Comparison of ENCODE assay signal across 8 cellular contexts in the genomic region with DNA sequence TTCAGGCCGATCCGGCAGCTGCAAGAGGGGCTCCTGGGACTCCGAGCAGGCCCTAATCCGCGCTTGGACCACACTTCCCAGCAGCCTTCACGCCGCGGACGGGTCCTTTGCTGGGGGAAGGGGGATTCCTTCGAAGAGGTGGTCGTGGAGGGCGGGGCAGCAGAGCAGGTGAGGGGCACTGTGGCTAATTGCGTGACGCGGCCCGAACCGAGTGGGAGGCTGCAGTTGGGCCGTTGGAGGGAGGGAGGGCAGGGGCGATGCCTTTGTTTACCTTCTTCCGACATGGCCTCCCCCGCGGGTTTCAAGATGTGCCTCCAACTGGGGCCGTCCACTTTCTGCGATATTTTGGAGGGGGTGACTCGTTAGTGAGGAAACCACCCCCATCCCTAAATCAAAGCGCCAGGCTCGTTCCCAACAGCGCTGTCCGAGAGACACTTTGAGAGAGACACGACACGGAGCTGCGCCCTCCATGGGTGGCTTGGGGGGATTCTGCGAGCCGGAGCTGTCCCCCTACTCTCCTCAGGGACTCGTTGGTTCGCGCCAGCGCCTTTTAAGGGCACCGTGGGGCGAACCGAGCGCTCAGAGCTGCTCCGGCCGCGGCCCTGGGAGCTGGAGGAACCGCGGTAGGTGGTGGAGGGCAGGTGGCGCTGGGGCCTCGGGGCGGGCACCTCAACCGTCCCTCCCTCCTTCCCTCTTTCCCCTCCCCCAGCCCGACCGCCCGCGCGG. TPM values are rescaled to one million over a fixed set of nuclear protein-coding genes. Genes with fewer than 3 reads are reported as not detected.
A peak's percentile ranks its signal among the peaks of the same experiment; 100 is the strongest.
DNase-seq lines count a peak whose midpoint lies in the region; ATAC-seq and TF ChIP-seq lines count a peak whose summit lies in the region.

TSS of gene FAM53C (plus strand) at position 582 of the 726 bp plus-strand sequence. CDS start 3,070 bp downstream, outside the sequence.

- peak within 1 kb of the TSS; percentile 99 to 100 (median 100) for H3K27ac Mint-ChIP-seq in naive B cell
- H3K27ac Mint-ChIP-seq in stimulated activated effector memory CD8-positive, alpha-beta T cell treated with anti-CD3 and anti-CD28 coated beads, Interleukin-12 subunit alpha, Interleukin-12 subunit beta, amount 100 ng/mL, for 72 hours, result peak within 1 kb of the TSS; percentile 100

- no peaks in the 10 kb centered on the region for H3K9me3 Mint-ChIP-seq in naive B cell
- H3K9me3 Mint-ChIP-seq in stimulated activated effector memory CD8-positive, alpha-beta T cell treated with anti-CD3 and anti-CD28 coated beads, Interleukin-12 subunit alpha, Interleukin-12 subunit beta, amount 100 ng/mL, for 72 hours, result no peaks in the 10 kb centered on the region

- no peaks in the 10 kb centered on the region for H3K27me3 Mint-ChIP-seq in naive B cell

- H3K27me3 ChIP-seq in esophagus squamous epithelium, result no peaks in the 10 kb centered on the region

- peak; percentile 91 for DNase-seq in DMS53 treated with DMSO at 0.1 percent for 48 hours (lab: John Stamatoyannopoulos, UW; ENCODE audit: unreplicated experiment)
- DNase-seq in KG1 (lab: John Stamatoyannopoulos, UW), result peak; percentile 72
- peak; percentile 88 for DNase-seq in RKO (ENCODE audit: low spot score)
- DNase-seq in activated T-helper 1 cell treated with Interleukin-2 at 50 U/mL for 16 hours (ENCODE audit: low read depth), result peak; percentile 86
- peak; percentile 58 for DNase-seq in esophagus squamous epithelium (lab: John Stamatoyannopoulos, UW)
- peak; percentile 95 for DNase-seq in naive B cell
- peak; percentile 98 to 99 for DNase-seq in stimulated activated effector memory CD8-positive, alpha-beta T cell treated with anti-CD3 and anti-CD28 coated beads, Interleukin-12 subunit alpha, Interleukin-12 subunit beta, amount 100 ng/mL, for 72 hours (ENCODE audit: low spot score in 2 of 2)

- WGBS in esophagus squamous epithelium, 2 donors, result 0% methylated on average over 1 to 20 of the region's 56 CpGs

- intact Hi-C loops in esophagus squamous epithelium (cut with DNase I), result no loop called here

- peaks cover 35 to 37% (median 37%) of the 10 kb centered on the region in 3 donors for H3K4me1 Mint-ChIP-seq in naive B cell
- peaks cover 41% of the 10 kb centered on the region for H3K4me1 Mint-ChIP-seq in stimulated activated effector memory CD8-positive, alpha-beta T cell treated with anti-CD3 and anti-CD28 coated beads, Interleukin-12 subunit alpha, Interleukin-12 subunit beta, amount 100 ng/mL, for 72 hours

- peaks cover 0 to 21% (median 0%) of the 10 kb centered on the region in 3 donors for H3K36me3 ChIP-seq in esophagus squamous epithelium

- H3K9me3 ChIP-seq in esophagus squamous epithelium, result no peaks in the 10 kb centered on the region

- H3K4me3 Mint-ChIP-seq in naive B cell, result peak within 1 kb of the TSS; percentile 81 to 99 (median 96)
- H3K4me3 Mint-ChIP-seq in stimulated activated effector memory CD8-positive, alpha-beta T cell treated with anti-CD3 and anti-CD28 coated beads, Interleukin-12 subunit alpha, Interleukin-12 subunit beta, amount 100 ng/mL, for 72 hours, result peak within 1 kb of the TSS; percentile 86

- peak; percentile 40 to 99 (median 94) for TF ChIP-seq POLR2A in esophagus squamous epithelium (IDR thresholded peaks at IDR 0.05)

- peak; percentile 82 for ATAC-seq in GM21717 (IDR thresholded peaks at IDR 0.05; ENCODE audit: unreplicated experiment)
- peak; percentile 81 to 85 for ATAC-seq in naive B cell (ENCODE audit: low read depth in 2 of 2)
- peak; percentile 93 for ATAC-seq in stimulated activated effector memory CD8-positive, alpha-beta T cell treated with anti-CD3 and anti-CD28 coated beads, Interleukin-12 subunit alpha, Interleukin-12 subunit beta, amount 100 ng/mL, for 72 hours

- peak in 2 of 6 experiments; percentile 21 to 29 for TF ChIP-seq CTCF in esophagus squamous epithelium (IDR thresholded peaks at IDR 0.05)

- peak within 1 kb of the TSS; percentile 79 to 97 (median 86) for H3K4me3 ChIP-seq in esophagus squamous epithelium

- H3K27ac ChIP-seq in esophagus squamous epithelium, result peak within 1 kb of the TSS; percentile 91 to 99 (median 94)

- H3K4me1 ChIP-seq in esophagus squamous epithelium, result peaks cover 10 to 39% (median 10%) of the 10 kb centered on the region in 3 donors

- H3K36me3 Mint-ChIP-seq in naive B cell, result peaks cover 0 to 9% of the 10 kb centered on the region in 2 donors
- H3K36me3 Mint-ChIP-seq in stimulated activated effector memory CD8-positive, alpha-beta T cell treated with anti-CD3 and anti-CD28 coated beads, Interleukin-12 subunit alpha, Interleukin-12 subunit beta, amount 100 ng/mL, for 72 hours, result peaks cover 52% of the 10 kb centered on the region

RNA-seq across cellular contexts. Expression of gene FAM53C, which starts in this region (rescaled TPM):
- total RNA-seq in esophagus squamous epithelium, result 10 to 100 TPM; 12.1 to 14.2 (median 13.4) TPM
- polyA plus RNA-seq in naive B cell (ENCODE audit: low read depth in 6 of 6), result 10 to 100 TPM; 24.2 to 37.9 (median 30.7) TPM

Comparison
In these comparisons a context has a peak if more than half of its experiments do, and no peak if none do; other contexts are left out.
1. Peak in every context shown above with its lines: DNase-seq, ATAC-seq, H3K4me3 ChIP-seq and H3K27ac ChIP-seq.